ENCODE assay signal across 9 cellular contexts in genomic region chrX:44253573-44253942, GRCh38.
DNase-seq lines count a peak whose midpoint lies in the region; ATAC-seq and TF ChIP-seq lines count a peak whose summit lies in the region.
"Had no signal": no experiment of that assay in that cellular context is flagged by ENCODE, and none has a peak within 500 bp of the region (broad histone marks: within the 10 kb centered on the region; RNA-seq: fewer than 3 reads in every experiment).

No MANE protein-coding gene starts in this region.

- H3K79me2 ChIP-seq in PC-9 (ENCODE audit: low read depth), result no peaks in the 10 kb centered on the region

- H3K36me3 Mint-ChIP-seq in central memory CD8-positive, alpha-beta T cell (ENCODE audit: insufficient read depth), result peaks cover 5% of the 10 kb centered on the region
- H3K36me3 Mint-ChIP-seq in stimulated activated effector memory CD8-positive, alpha-beta T cell treated with anti-CD3 and anti-CD28 coated beads, Interleukin-12 subunit alpha, Interleukin-12 subunit beta, amount 100 ng/mL, for 72 hours, result no peaks in the 10 kb centered on the region

- H3K27ac ChIP-seq in PC-9, result no peak overlapping the region

- no peaks in the 10 kb centered on the region for H3K27me3 Mint-ChIP-seq in central memory CD8-positive, alpha-beta T cell

- no peak overlapping the region for H3K4me2 ChIP-seq in PC-9

- no peak overlapping the region for H2AFZ ChIP-seq in PC-9

- H3K27ac Mint-ChIP-seq in central memory CD8-positive, alpha-beta T cell (ENCODE audit: low read depth), result peak overlapping the region; percentile 71
- peak overlapping the region; percentile 73 for H3K27ac Mint-ChIP-seq in stimulated activated effector memory CD8-positive, alpha-beta T cell treated with anti-CD3 and anti-CD28 coated beads, Interleukin-12 subunit alpha, Interleukin-12 subunit beta, amount 100 ng/mL, for 72 hours

- peaks cover 34% of the 10 kb centered on the region for H3K4me1 Mint-ChIP-seq in central memory CD8-positive, alpha-beta T cell
- H3K4me1 Mint-ChIP-seq in stimulated activated effector memory CD8-positive, alpha-beta T cell treated with anti-CD3 and anti-CD28 coated beads, Interleukin-12 subunit alpha, Interleukin-12 subunit beta, amount 100 ng/mL, for 72 hours, result peaks cover 27% of the 10 kb centered on the region

- POLR2A ChIA-PET in PC-9 (lab: Charles Lee; ENCODE audit: unreplicated experiment), result no interaction called here

- H3K4me3 ChIP-seq in PC-9, result no peak overlapping the region
- H3K4me3 ChIP-seq: pancreas had no signal

- H3F3A ChIP-seq in PC-9 (ENCODE audit: insufficient read depth, low read depth), result no peaks in the 10 kb centered on the region

- intact Hi-C loops in PC-9 (cut with micrococcal nuclease; ENCODE audit: unreplicated experiment), result no loop called here

- H3K4me3 Mint-ChIP-seq in central memory CD8-positive, alpha-beta T cell, result peak overlapping the region; percentile 46
- H3K4me3 Mint-ChIP-seq in stimulated activated effector memory CD8-positive, alpha-beta T cell treated with anti-CD3 and anti-CD28 coated beads, Interleukin-12 subunit alpha, Interleukin-12 subunit beta, amount 100 ng/mL, for 72 hours, result peak overlapping the region; percentile 46

- peaks cover 16% of the 10 kb centered on the region for H3K9me3 Mint-ChIP-seq in central memory CD8-positive, alpha-beta T cell
- peaks cover 13% of the 10 kb centered on the region for H3K9me3 Mint-ChIP-seq in stimulated activated effector memory CD8-positive, alpha-beta T cell treated with anti-CD3 and anti-CD28 coated beads, Interleukin-12 subunit alpha, Interleukin-12 subunit beta, amount 100 ng/mL, for 72 hours

- TF ChIP-seq CTCF in PC-9 (conservative IDR thresholded peaks at IDR 0.05), result no peak

- BruUV-seq in PC-9 (replicated peaks; lab: Mats Ljungman, UMichigan), result no TSS peak

- no peaks in the 10 kb centered on the region for H4K20me1 ChIP-seq in PC-9 (ENCODE audit: insufficient read depth)

- H3K9me2 ChIP-seq in PC-9 (ENCODE audit: insufficient read depth), result no peaks in the 10 kb centered on the region

- H3K4me1 ChIP-seq in PC-9 (replicated peaks; ENCODE audit: insufficient read depth), result no peaks in the 10 kb centered on the region

- H3K36me3 ChIP-seq in PC-9 (ENCODE audit: low read depth), result no peaks in the 10 kb centered on the region
- H3K36me3 ChIP-seq: pancreas had no signal

- CTCF ChIA-PET in PC-9 (lab: Charles Lee), result no interaction called here

- no peaks in the 10 kb centered on the region for H3K9me3 ChIP-seq in PC-9 (ENCODE audit: insufficient read depth, low read depth)
- H3K9me3 ChIP-seq: pancreas had no signal

- ATAC-seq in HG03280 (IDR thresholded peaks at IDR 0.05; ENCODE audit: unreplicated experiment), result peak; percentile 27
- ATAC-seq in central memory CD8-positive, alpha-beta T cell (replicated peaks; ENCODE audit: extremely low read depth, poor library complexity, severe bottlenecking), result no peak
- no peak for ATAC-seq in stimulated activated effector memory CD8-positive, alpha-beta T cell treated with anti-CD3 and anti-CD28 coated beads, Interleukin-12 subunit alpha, Interleukin-12 subunit beta, amount 100 ng/mL, for 72 hours

- H3K27me3 ChIP-seq in PC-9 (ENCODE audit: insufficient read depth, low read depth), result no peaks in the 10 kb centered on the region
- H3K27me3 ChIP-seq: pancreas had no signal

- DNase-seq in activated CD8-positive, alpha-beta memory T cell treated with anti-CD3 and anti-CD28 coated beads, Interleukin-2, amount 50 U/mL, for 48 hours, result peak; percentile 45
- DNase-seq in activated CD8-positive, alpha-beta memory T cell treated with anti-CD3 and anti-CD28 coated beads, Interleukin-2, amount 50 U/mL, for 4 hours, result no peak
- DNase-seq in central memory CD8-positive, alpha-beta T cell (ENCODE audit: low spot score in 2 of 2), result no peak
- DNase-seq in stimulated activated effector memory CD8-positive, alpha-beta T cell treated with anti-CD3 and anti-CD28 coated beads, Interleukin-12 subunit alpha, Interleukin-12 subunit beta, amount 100 ng/mL, for 72 hours (ENCODE audit: low spot score in 2 of 2), result no peak
- DNase-seq in NCI-H1436 (lab: John Stamatoyannopoulos, UW), result no peak
- no peak for DNase-seq in HuH-7 (ENCODE audit: low spot score)
- no peak for DNase-seq in PC-9
